1 cellular context compared by ENCODE assay signal in genomic region chr11:101914737-101915426, GRCh38.
A peak's percentile ranks its signal among the peaks of the same experiment; 100 is the strongest.
TF ChIP-seq lines count a peak whose summit lies in the region.

A gene with protein sequence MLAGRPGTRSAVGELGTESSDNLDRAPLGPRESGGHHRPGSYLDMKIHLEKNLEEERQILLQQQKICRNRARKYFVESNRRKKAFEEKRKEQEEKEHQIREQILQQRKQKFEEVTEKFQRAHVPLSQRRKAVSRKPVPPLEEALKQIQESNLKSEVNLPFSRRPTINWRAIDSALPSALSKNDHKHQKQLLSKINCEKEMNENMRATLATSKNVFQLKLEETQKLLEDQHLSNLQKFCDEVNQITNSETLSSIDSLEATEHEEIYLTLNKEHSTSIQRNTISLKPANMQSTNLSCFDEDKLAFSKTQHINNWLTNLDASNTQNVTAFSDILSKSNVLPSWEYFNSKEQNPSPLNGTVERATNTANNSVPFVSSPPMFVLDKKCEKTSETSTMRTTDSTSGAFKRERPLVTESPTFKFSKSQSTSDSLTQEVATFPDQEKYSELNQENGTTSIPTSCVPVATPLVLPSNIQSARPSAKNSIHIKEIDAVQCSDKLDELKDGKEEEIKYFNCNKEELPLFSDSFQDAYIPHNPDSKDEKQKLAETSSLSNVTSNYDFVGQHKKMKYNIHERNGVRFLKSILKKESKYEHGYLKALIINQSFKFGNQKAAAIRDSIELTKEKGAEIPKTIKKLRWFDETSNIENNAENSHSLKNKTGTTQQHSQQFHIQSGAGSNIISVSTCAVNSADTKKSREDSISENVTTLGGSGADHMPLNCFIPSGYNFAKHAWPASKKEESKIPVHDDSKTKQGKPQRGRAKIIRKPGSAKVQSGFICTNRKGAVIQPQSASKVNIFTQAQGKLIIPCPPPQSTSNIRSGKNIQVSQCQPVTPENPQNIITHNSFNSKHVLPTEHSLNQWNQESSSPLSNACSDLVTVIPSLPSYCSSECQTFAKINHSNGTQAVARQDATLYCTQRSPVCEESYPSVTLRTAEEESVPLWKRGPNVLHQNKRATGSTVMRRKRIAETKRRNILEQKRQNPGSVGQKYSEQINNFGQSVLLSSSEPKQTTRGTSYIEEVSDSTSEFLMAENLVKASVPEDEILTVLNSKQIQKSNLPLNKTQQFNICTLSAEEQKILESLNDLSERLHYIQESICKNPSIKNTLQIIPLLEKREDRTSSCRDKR (plus strand): TSS chr11:101915010. CDS start chr11:101915285, 275 bp downstream.

TF ChIP-seq in WTC11, 78 proteins besides CTCF, POLR2A, EP300 and RAD21 (continued from another document):
- TF ChIP-seq HMGXB4 (CRISPR knock-in tag; IDR thresholded peaks at IDR 0.05) (peak; percentile 70; the same call in 1 of the 2 replicates), SMAD3 (CRISPR knock-in tag; IDR thresholded peaks at IDR 0.05; ENCODE audit: borderline replicate concordance) (no peak)
- TF ChIP-seq, protein P1, sequence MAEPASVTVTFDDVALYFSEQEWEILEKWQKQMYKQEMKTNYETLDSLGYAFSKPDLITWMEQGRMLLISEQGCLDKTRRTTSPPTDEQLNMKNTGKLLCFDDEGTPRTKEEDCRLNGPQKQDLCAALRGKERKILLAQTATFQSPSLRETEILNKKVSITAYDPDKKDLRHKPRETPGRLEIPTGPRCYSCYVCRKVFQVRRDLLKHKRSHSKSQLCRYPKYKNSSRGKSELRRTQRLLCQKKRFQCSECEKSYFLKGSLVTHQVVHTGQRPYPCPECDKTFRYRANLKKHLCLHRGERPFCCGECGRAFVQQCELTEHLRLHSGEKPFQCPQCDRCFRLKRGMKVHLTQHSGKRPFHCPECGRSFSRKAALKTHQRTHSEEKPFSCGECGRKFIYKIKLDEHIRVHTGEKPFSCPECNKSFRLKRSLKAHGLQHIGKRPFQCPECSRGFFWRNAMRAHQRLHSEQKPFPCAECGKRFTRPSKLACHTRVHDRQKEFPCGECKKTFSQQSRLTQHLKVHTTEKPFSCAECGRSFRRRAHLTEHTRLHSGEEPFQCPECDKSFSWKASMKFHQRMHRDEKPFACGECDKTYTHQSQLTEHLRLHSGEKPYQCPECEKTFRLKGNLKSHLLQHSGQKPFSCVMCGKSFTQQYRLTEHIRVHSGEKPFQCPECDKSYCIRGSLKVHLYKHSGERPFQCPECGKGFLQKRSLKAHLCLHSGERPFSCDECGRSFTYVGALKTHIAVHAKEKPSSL (CRISPR knock-in tag; conservative IDR thresholded peaks at IDR 0.05) = no peak
- TF ChIP-seq, protein P2, sequence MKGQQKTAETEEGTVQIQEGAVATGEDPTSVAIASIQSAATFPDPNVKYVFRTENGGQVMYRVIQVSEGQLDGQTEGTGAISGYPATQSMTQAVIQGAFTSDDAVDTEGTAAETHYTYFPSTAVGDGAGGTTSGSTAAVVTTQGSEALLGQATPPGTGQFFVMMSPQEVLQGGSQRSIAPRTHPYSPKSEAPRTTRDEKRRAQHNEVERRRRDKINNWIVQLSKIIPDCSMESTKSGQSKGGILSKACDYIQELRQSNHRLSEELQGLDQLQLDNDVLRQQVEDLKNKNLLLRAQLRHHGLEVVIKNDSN (CRISPR knock-in tag; IDR thresholded peaks at IDR 0.05) = peak; percentile 47; the same call in 1 of the 2 replicates
TF ChIP-seq in WTC11: peak in this region for 16.
